ENCODE assay signal across 1 cellular context in the genomic region with DNA sequence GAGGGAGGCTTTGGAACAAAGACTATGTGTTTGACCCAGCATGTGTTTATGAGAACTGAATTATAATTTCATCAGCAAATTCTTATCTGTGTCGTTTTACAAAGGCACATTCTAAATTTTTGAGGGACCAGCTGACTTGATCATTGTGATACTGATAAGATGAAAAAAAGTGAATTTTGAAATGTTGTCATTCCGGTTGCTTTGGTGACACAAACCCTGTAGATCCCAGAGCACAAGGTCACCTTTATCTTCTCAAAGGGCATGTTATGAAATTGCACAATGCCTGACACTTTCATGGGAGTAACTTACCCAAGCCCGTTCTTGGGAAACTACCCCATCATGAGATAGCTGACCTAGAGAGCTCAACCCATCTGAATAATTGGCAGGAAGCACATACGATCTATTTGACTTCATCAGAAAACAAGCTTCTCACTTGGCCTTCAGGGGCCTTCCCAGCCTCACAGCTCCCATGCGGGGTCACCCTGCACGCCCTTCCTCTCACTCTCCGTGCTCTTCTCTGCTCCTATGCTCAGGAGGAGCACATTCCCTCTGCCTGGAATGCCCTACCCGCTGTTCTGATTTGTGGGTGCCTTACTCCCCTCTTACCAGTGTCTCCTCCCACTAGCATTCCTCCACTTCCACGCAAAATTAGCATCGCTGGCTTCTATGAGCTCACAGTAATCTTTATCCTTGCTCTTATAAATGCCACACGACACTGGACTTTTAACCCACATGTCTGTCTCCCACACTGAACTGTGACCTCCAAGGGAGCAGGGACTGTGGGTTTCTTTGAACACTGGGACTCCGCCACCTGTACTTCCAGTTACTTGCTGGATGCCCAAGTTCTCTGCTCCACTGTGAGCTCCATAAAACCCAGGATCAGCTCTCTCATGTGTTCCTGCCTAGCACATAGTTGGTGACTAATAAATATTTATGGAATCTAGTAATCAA.
TF ChIP-seq lines count a peak whose summit lies in the region.

No MANE protein-coding gene starts in this region.

TF ChIP-seq in HepG2, 621 proteins besides CTCF, POLR2A, EP300 and RAD21 (continued from another document and continues in another):
- TF ChIP-seq, protein P1, sequence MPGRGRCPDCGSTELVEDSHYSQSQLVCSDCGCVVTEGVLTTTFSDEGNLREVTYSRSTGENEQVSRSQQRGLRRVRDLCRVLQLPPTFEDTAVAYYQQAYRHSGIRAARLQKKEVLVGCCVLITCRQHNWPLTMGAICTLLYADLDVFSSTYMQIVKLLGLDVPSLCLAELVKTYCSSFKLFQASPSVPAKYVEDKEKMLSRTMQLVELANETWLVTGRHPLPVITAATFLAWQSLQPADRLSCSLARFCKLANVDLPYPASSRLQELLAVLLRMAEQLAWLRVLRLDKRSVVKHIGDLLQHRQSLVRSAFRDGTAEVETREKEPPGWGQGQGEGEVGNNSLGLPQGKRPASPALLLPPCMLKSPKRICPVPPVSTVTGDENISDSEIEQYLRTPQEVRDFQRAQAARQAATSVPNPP (CRISPR knock-in tag; IDR thresholded peaks at IDR 0.05) = no peak; the same call in 1 of the 2 replicates
- peak; percentile 88 for TF ChIP-seq SNAPC4 (CRISPR knock-in tag; IDR thresholded peaks at IDR 0.05)
- TF ChIP-seq, protein P2, sequence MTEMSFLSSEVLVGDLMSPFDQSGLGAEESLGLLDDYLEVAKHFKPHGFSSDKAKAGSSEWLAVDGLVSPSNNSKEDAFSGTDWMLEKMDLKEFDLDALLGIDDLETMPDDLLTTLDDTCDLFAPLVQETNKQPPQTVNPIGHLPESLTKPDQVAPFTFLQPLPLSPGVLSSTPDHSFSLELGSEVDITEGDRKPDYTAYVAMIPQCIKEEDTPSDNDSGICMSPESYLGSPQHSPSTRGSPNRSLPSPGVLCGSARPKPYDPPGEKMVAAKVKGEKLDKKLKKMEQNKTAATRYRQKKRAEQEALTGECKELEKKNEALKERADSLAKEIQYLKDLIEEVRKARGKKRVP (CRISPR knock-in tag; IDR thresholded peaks at IDR 0.05) = peak in 1 of 2 experiments; percentile 89; a peak in 2 of 4 replicates
- peak; percentile 73; the same call in 1 of the 2 replicates for TF ChIP-seq ZNF766 (CRISPR knock-in tag; IDR thresholded peaks at IDR 0.05; ENCODE audit: borderline replicate concordance)
- 0 out of 2 replicates have a peak, but pooled peaks have one; percentile 2 for TF ChIP-seq ARHGAP35 (CRISPR knock-in tag; IDR thresholded peaks at IDR 0.05; ENCODE audit: borderline replicate concordance)
- no peak for TF ChIP-seq ZNF577 (CRISPR knock-in tag; IDR thresholded peaks at IDR 0.05; ENCODE audit: borderline replicate concordance, low read depth)
- TF ChIP-seq KDM6A (CRISPR knock-in tag; IDR thresholded peaks at IDR 0.05; ENCODE audit: low read depth) = peak; percentile 79
- TF ChIP-seq ZBTB40 (IDR thresholded peaks at IDR 0.05) = no peak
- TF ChIP-seq ZBTB40 (CRISPR knock-in tag; IDR thresholded peaks at IDR 0.05) = peak; percentile 68
- peak; percentile 70; the same call in 1 of the 2 replicates for TF ChIP-seq ZNF256 (CRISPR knock-in tag; conservative IDR thresholded peaks at IDR 0.05)
- TF ChIP-seq, protein P3, sequence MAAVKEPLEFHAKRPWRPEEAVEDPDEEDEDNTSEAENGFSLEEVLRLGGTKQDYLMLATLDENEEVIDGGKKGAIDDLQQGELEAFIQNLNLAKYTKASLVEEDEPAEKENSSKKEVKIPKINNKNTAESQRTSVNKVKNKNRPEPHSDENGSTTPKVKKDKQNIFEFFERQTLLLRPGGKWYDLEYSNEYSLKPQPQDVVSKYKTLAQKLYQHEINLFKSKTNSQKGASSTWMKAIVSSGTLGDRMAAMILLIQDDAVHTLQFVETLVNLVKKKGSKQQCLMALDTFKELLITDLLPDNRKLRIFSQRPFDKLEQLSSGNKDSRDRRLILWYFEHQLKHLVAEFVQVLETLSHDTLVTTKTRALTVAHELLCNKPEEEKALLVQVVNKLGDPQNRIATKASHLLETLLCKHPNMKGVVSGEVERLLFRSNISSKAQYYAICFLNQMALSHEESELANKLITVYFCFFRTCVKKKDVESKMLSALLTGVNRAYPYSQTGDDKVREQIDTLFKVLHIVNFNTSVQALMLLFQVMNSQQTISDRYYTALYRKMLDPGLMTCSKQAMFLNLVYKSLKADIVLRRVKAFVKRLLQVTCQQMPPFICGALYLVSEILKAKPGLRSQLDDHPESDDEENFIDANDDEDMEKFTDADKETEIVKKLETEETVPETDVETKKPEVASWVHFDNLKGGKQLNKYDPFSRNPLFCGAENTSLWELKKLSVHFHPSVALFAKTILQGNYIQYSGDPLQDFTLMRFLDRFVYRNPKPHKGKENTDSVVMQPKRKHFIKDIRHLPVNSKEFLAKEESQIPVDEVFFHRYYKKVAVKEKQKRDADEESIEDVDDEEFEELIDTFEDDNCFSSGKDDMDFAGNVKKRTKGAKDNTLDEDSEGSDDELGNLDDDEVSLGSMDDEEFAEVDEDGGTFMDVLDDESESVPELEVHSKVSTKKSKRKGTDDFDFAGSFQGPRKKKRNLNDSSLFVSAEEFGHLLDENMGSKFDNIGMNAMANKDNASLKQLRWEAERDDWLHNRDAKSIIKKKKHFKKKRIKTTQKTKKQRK (IDR thresholded peaks at IDR 0.05; ENCODE audit: low read length) = no peak
- no peak for TF ChIP-seq PTBP1 (IDR thresholded peaks at IDR 0.05; ENCODE audit: low read depth, low read length, poor library complexity, severe bottlenecking)
- TF ChIP-seq SIN3B (IDR thresholded peaks at IDR 0.05; ENCODE audit: low read length) = no peak
- peak; percentile 78 for TF ChIP-seq KLF6 (CRISPR knock-in tag; IDR thresholded peaks at IDR 0.05)
- TF ChIP-seq ZFP82 (CRISPR knock-in tag; IDR thresholded peaks at IDR 0.05; ENCODE audit: borderline replicate concordance) = no peak
- no peak; the same call in 1 of the 2 replicates for TF ChIP-seq ZSCAN5A (CRISPR knock-in tag; IDR thresholded peaks at IDR 0.05; ENCODE audit: borderline replicate concordance)
- TF ChIP-seq ZNF343 (CRISPR knock-in tag; IDR thresholded peaks at IDR 0.05) = no peak
- TF ChIP-seq MXD4 (CRISPR knock-in tag; IDR thresholded peaks at IDR 0.05) = peak; percentile 63; the same call in 1 of the 2 replicates
- TF ChIP-seq CSRNP1 (CRISPR knock-in tag; IDR thresholded peaks at IDR 0.05) = peak; percentile 47
- TF ChIP-seq, protein P4, sequence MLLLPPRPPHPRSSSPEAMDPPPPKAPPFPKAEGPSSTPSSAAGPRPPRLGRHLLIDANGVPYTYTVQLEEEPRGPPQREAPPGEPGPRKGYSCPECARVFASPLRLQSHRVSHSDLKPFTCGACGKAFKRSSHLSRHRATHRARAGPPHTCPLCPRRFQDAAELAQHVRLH (CRISPR knock-in tag; IDR thresholded peaks at IDR 0.05; ENCODE audit: borderline replicate concordance, low read depth) = peak; percentile 56; the same call in 1 of the 2 replicates
- peak; percentile 100 for TF ChIP-seq GATAD2A (CRISPR knock-in tag; IDR thresholded peaks at IDR 0.05)
- peak; percentile 91; the same call in 1 of the 2 replicates for TF ChIP-seq ZNF792 (CRISPR knock-in tag; IDR thresholded peaks at IDR 0.05)
- TF ChIP-seq ZSCAN12 (CRISPR knock-in tag; IDR thresholded peaks at IDR 0.05) = 0 out of 2 replicates have a peak, but pooled peaks have one; percentile 64
